ENCODE assay signal across 8 cellular contexts in genomic region chr12:121673013-121673441, GRCh38. TPM values are rescaled to one million over a fixed set of nuclear protein-coding genes. Genes with fewer than 3 reads are reported as not detected.
DNase-seq lines count a peak whose midpoint lies in the region; ATAC-seq, FAIRE-seq and TF ChIP-seq lines count a peak whose summit lies in the region.

No MANE protein-coding gene starts in this region.

- no peak overlapping the region for H4K5ac ChIP-seq in IMR-90 (ENCODE audit: low read depth, low read length)

- no peak overlapping the region for H3K56ac ChIP-seq in IMR-90 (ENCODE audit: extremely low read depth, insufficient read depth, low read length)

- H3K27me3 ChIP-seq in CD4-positive, alpha-beta T cell (ENCODE audit: control insufficient read depth, insufficient read depth, low read length), result no peaks in the 10 kb centered on the region
- no peaks in the 10 kb centered on the region for H3K27me3 ChIP-seq in IMR-90 (ENCODE audit: control insufficient read depth, insufficient read depth, low read length)
- no peaks in the 10 kb centered on the region for H3K27me3 ChIP-seq in GM12878 (replicated peaks in 1 of 2; ENCODE audit: control insufficient read depth in 2 of 2, insufficient read depth in 2 of 2, low read length in 1 of 2)
- no peaks in the 10 kb centered on the region for H3K27me3 ChIP-seq in lower lobe of right lung (ENCODE audit: low read depth)

- dilution Hi-C loops in IMR-90 (cut with HindIII; ENCODE audit: low sequenced_read_pairs, unreplicated experiment), result no loop called here

- BruUV-seq in IMR-90 (replicated peaks; lab: Mats Ljungman, UMichigan), result no TSS peak
- no TSS peak for BruUV-seq in GM12878 (replicated peaks; lab: Mats Ljungman, UMichigan)

- no peak overlapping the region for H2BK20ac ChIP-seq in IMR-90 (ENCODE audit: low read depth, low read length)

- RAD21 ChIA-PET in GM12878 (lab: Charles Lee; ENCODE audit: unreplicated experiment), result interaction anchor here (1.7 to 2.0 kb wide), 2 partner anchors 46 to 120 kb away, joined by 9 to 11 read pairs; partner anchors contain the start of gene ORAI1

- H3K4me1 Mint-ChIP-seq in CD4-positive, alpha-beta T cell (ENCODE audit: low read depth), result peaks cover 36% of the 10 kb centered on the region

- H3K9me3 Mint-ChIP-seq in CD4-positive, alpha-beta T cell, result no peaks in the 10 kb centered on the region

- SMC1A ChIA-PET in GM12878 (lab: Charles Lee; ENCODE audit: uncharacterized antibody, unreplicated experiment), result interaction anchor here (0.9 to 5.5 kb wide), 5 partner anchors 15 to 387 kb away, joined by 3 to 55 read pairs (median 4); no protein-coding TSS in a partner anchor

- H2BK15ac ChIP-seq in IMR-90 (ENCODE audit: low read depth, low read length), result no peak overlapping the region

- H2BK5ac ChIP-seq in IMR-90 (ENCODE audit: low read depth, low read length, poor library complexity, severe bottlenecking), result no peak overlapping the region

- TF ChIP-seq POLR2A in IMR-90 (IDR thresholded peaks at IDR 0.05; ENCODE audit: low read depth, low read length) (no peak), GM12878 (IDR thresholded peaks at IDR 0.05; ENCODE audit: low read depth, low read length) (no peak)

- H3K18ac ChIP-seq in IMR-90 (ENCODE audit: low read depth, low read length), result no peak overlapping the region

- H4K20me1 ChIP-seq in IMR-90 (ENCODE audit: insufficient read depth, low read length), result no peaks in the 10 kb centered on the region
- H4K20me1 ChIP-seq in GM12878 (ENCODE audit: control insufficient read depth, insufficient read depth), result no peaks in the 10 kb centered on the region

- H4K8ac ChIP-seq in IMR-90 (ENCODE audit: low read depth in 2 of 2, low read length in 2 of 2), result peak overlapping the region in 1 of 2 experiments; percentile 56; a peak in 2 of 4 replicates

- H3K27ac ChIP-seq in CD4-positive, alpha-beta T cell (ENCODE audit: low read depth, low read length), result peak overlapping the region; percentile 100
- H3K27ac ChIP-seq in IMR-90 (ENCODE audit: insufficient read depth, low read length), result no peak overlapping the region
- peak overlapping the region; percentile 25; the same call in 1 of the 2 replicates for H3K27ac ChIP-seq in GM12878 (ENCODE audit: control insufficient read depth, insufficient read depth)
- H3K27ac ChIP-seq in lower lobe of right lung, result peak overlapping the region; percentile 60

- peak overlapping the region; percentile 5 for H2AK9ac ChIP-seq in IMR-90 (replicated peaks; ENCODE audit: low read depth, low read length, poor library complexity)

- no peak overlapping the region for H3K14ac ChIP-seq in IMR-90 (replicated peaks; ENCODE audit: low read depth, low read length)

- H3K4ac ChIP-seq in IMR-90 (ENCODE audit: low read depth, low read length), result no peak overlapping the region

- in situ Hi-C loops in IMR-90 (cut with MboI; ENCODE audit: low sequenced_read_pairs) (no loop called here), GM12878 (cut with MboI) (loop anchor here (5.0 kb wide), 2 partner anchors 121 to 181 kb away; no protein-coding TSS in a partner anchor)

- no peaks in the 10 kb centered on the region for H3K36me3 ChIP-seq in IMR-90 (ENCODE audit: control insufficient read depth, insufficient read depth, low read length)
- H3K36me3 ChIP-seq in GM12878 (ENCODE audit: control insufficient read depth in 2 of 2, insufficient read depth in 2 of 2, low read length in 1 of 2), result no peaks in the 10 kb centered on the region
- no peaks in the 10 kb centered on the region for H3K36me3 ChIP-seq in lower lobe of right lung

- H3K4me2 ChIP-seq in IMR-90 (ENCODE audit: low read depth, low read length), result no peak overlapping the region
- peak overlapping the region; percentile 92 for H3K4me2 ChIP-seq in GM12878 (ENCODE audit: control insufficient read depth, insufficient read depth)

- POLR2A ChIA-PET in CD4-positive, alpha-beta T cell (lab: Charles Lee), result interaction anchor here (1.0 to 8.5 kb wide), 18 partner anchors 12 to 272 kb away, joined by 3 to 193 read pairs (median 10); partner anchors contain the start of genes KDM2B, ORAI1 and PSMD9
- POLR2A ChIA-PET in IMR-90 (lab: Charles Lee; ENCODE audit: unreplicated experiment), result no interaction called here
- POLR2A ChIA-PET in GM12878 (lab: Charles Lee), result interaction anchor here (1.2 to 2.4 kb wide), 4 partner anchors 44 to 142 kb away, joined by 3 to 13 read pairs (median 4); no protein-coding TSS in a partner anchor

- no peak overlapping the region for H3K9ac ChIP-seq in IMR-90 (ENCODE audit: low read depth, low read length)
- H3K9ac ChIP-seq in GM12878 (ENCODE audit: control insufficient read depth, insufficient read depth, low read length), result peak overlapping the region; percentile 48

- H2AFZ ChIP-seq in IMR-90 (replicated peaks; ENCODE audit: low read length, poor library complexity), result peak overlapping the region; percentile 91
- peak overlapping the region; percentile 55 for H2AFZ ChIP-seq in GM12878 (ENCODE audit: control insufficient read depth, low read depth, low read length)

- CTCF ChIA-PET in CD4-positive, alpha-beta T cell (lab: Charles Lee), result interaction anchor here (1.1 to 4.9 kb wide), 8 partner anchors 9 to 178 kb away, joined by 3 to 76 read pairs (median 12); partner anchors contain the start of genes ORAI1 and RHOF
- CTCF ChIA-PET in IMR-90 (lab: Yijun Ruan, JAX), result no interaction called here
- CTCF ChIA-PET in GM12878 (lab: Yijun Ruan, JAX), result interaction anchor here (1.1 to 1.8 kb wide), 3 partner anchors 12 to 174 kb away, joined by 3 to 8 read pairs (median 4); partner anchors contain the start of gene ORAI1

- H3K9me3 ChIP-seq in CD4-positive, alpha-beta T cell (ENCODE audit: control insufficient read depth, low read length), result no peaks in the 10 kb centered on the region
- H3K9me3 ChIP-seq in IMR-90 (ENCODE audit: control insufficient read depth, insufficient read depth, low read length), result no peaks in the 10 kb centered on the region
- H3K9me3 ChIP-seq in GM12878 (replicated peaks; ENCODE audit: control insufficient read depth, insufficient read depth, low read length), result no peaks in the 10 kb centered on the region
- no peaks in the 10 kb centered on the region for H3K9me3 ChIP-seq in lower lobe of right lung

- 0 out of 2 replicates have a peak, but pooled peaks cover 4% of the 10 kb centered on the region for H3K9me1 ChIP-seq in IMR-90 (ENCODE audit: insufficient read depth, low read length)

- peaks cover 9% of the 10 kb centered on the region for H3K36me3 Mint-ChIP-seq in CD4-positive, alpha-beta T cell (ENCODE audit: low read depth)

- peaks cover 3% of the 10 kb centered on the region for H3K4me1 ChIP-seq in IMR-90 (ENCODE audit: control insufficient read depth, insufficient read depth, low read length)
- H3K4me1 ChIP-seq in GM12878 (ENCODE audit: control insufficient read depth, insufficient read depth, low read length), result peaks cover 9% of the 10 kb centered on the region
- peaks cover 9% of the 10 kb centered on the region for H3K4me1 ChIP-seq in lower lobe of right lung

- no peak for TF ChIP-seq EP300 in GM12878 (IDR thresholded peaks at IDR 0.05; ENCODE audit: borderline replicate concordance in 1 of 2, control insufficient read depth in 1 of 2, low read depth in 2 of 2, low read length in 2 of 2)

- H2BK120ac ChIP-seq in IMR-90 (ENCODE audit: low read depth, low read length), result no peak overlapping the region

- H3K23ac ChIP-seq in IMR-90 (ENCODE audit: low read depth, low read length), result no peak overlapping the region

- intact Hi-C loops in CD4-positive, alpha-beta T cell (cut with DNase I, micrococcal nuclease), result loop anchor here in 1 of 2 experiments (2.0 to 5.0 kb wide), 2 partner anchors 14 to 91 kb away; partner anchors contain the start of gene KDM2B
- intact Hi-C loops in IMR-90 (cut with micrococcal nuclease) (loop anchor here (5.0 kb wide), 1 partner anchor 46 kb away; the partner anchor contains the start of gene ORAI1), GM12878 (cut with micrococcal nuclease; ENCODE audit: unreplicated experiment) (no loop called here), lower lobe of right lung (cut with DNase I) (loop anchor here (10.0 kb wide), 1 partner anchor 178 kb away; no protein-coding TSS in a partner anchor)

- no peak for TF ChIP-seq CTCF in CD4-positive, alpha-beta T cell (IDR thresholded peaks at IDR 0.05)
- no peak for TF ChIP-seq CTCF in IMR-90 (conservative IDR thresholded peaks at IDR 0.05; ENCODE audit: low read depth, low read length)
- no peak for TF ChIP-seq CTCF in GM12878 (IDR thresholded peaks at IDR 0.05 in 2 of 3, conservative IDR thresholded peaks at IDR 0.05 in 1 of 3; ENCODE audit: control insufficient read depth in 2 of 3, extremely low read depth in 1 of 3, insufficient read depth in 1 of 3, low read depth in 3 of 3, low read length in 3 of 3)
- no peak for TF ChIP-seq CTCF in lower lobe of right lung (IDR thresholded peaks at IDR 0.05)

- FAIRE-seq in GM12878 (lab: Jason Lieb, UNC), result no peak

- WGBS in IMR-90 (ENCODE audit: extremely low coverage in 2 of 2, insufficient read length in 1 of 2), 2 experiments, result 55% methylated on average over 6 of the region's 12 CpGs; no CpG with 5 or more reads in 1 of the 2 experiments
- WGBS in GM12878 (ENCODE audit: insufficient coverage, insufficient replicate concordance, low lambda C conversion rate, missing lambda C conversion rate), result 51% methylated on average over 12 of the region's 12 CpGs

- no peak overlapping the region for H4K91ac ChIP-seq in IMR-90 (ENCODE audit: insufficient read depth, low read depth, low read length)

- no peak for TF ChIP-seq RAD21 in IMR-90 (IDR thresholded peaks at IDR 0.05; ENCODE audit: low read length)
- no peak for TF ChIP-seq RAD21 in GM12878 (IDR thresholded peaks at IDR 0.05; ENCODE audit: insufficient read depth, low read depth, low read length)

- H3K27ac Mint-ChIP-seq in CD4-positive, alpha-beta T cell, result peak overlapping the region; percentile 100

- peak overlapping the region; percentile 99 for H3K4me3 Mint-ChIP-seq in CD4-positive, alpha-beta T cell

- H3K4me3 ChIP-seq in IMR-90 (ENCODE audit: insufficient read depth, low read depth, low read length) (no peak overlapping the region), GM12878 (peak overlapping the region; percentile 60), lower lobe of right lung (peak overlapping the region; percentile 57)

- no peaks in the 10 kb centered on the region for H3K79me2 ChIP-seq in GM12878 (ENCODE audit: control insufficient read depth, insufficient read depth, low read length)

- H2AK5ac ChIP-seq in IMR-90 (ENCODE audit: low read depth, low read length), result no peak overlapping the region

- DNase-seq in CD4-positive, alpha-beta T cell, result peak in 1 of 10 experiments; percentile 16
- DNase-seq in IMR-90 (no peak), GM12878 (ENCODE audit: low read depth, low spot score) (no peak), lower lobe of right lung (no peak), occipital lobe (lab: John Stamatoyannopoulos, UW) (no peak), NCI-H187 (lab: John Stamatoyannopoulos, UW) (no peak), germinal center (ENCODE audit: low spot score) (no peak)
- DNase-seq in activated effector memory CD4-positive, alpha-beta T cell treated with Interleukin-2 at 50 U/mL for 16 hours, result no peak

- no peaks in the 10 kb centered on the region for H3K79me1 ChIP-seq in IMR-90 (ENCODE audit: low read depth in 1 of 2, low read length in 2 of 2)

- H3K27me3 Mint-ChIP-seq in CD4-positive, alpha-beta T cell, result no peaks in the 10 kb centered on the region

- no peak for ATAC-seq in CD4-positive, alpha-beta T cell (ENCODE audit: poor library complexity)
- no peak for ATAC-seq in IMR-90 (ENCODE audit: low read depth)
- peak; percentile 11 for ATAC-seq in GM12878
- ATAC-seq in lower lobe of right lung, result peak; percentile 30 to 47

RNA-seq across cellular contexts. Expression of gene MORN3, which starts 3.6 kb away (rescaled TPM):
- total RNA-seq in CD4-positive, alpha-beta T cell, result 10 to 100 TPM in 1 of 2 experiments, 1 to 10 TPM in 1; 9.8 to 11.9 TPM
- total RNA-seq in IMR-90 (2012; rRNA removed) (0.18 and 0.28 TPM in 2 replicates), GM12878 (2014; rRNA removed) (0.11 and 0.17 TPM in 2 replicates), GM12878 (2014; rRNA removed; fragmentation: Illumina TruSeq; extraction: Trizol) (0.13 and 0.28 TPM in 2 replicates), GM12878 (2021) (0.15 and 0.19 TPM in 2 replicates), lower lobe of right lung (2.1 TPM), occipital lobe (2.8 TPM)
- polyA plus RNA-seq in IMR-90 (2012; rRNA removed) (0.22 and 0.37 TPM in 2 replicates), GM12878 (2011; rRNA removed) (0.34 and 0.37 TPM in 2 replicates), GM12878 (2014; fragmentation: Illumina TruSeq; extraction: Trizol) (0.11 and 0.18 TPM in 2 replicates), GM12878 (2014; fragmentation: Nextera tagmentation; extraction: Ambion mirVana) (under 1 TPM; 0.24 to 0.31 TPM), GM12878 (2014; rRNA removed) (0.08 and 0.11 TPM in 2 replicates), GM12878 (2016; fragmentation: Nextera tagmentation; extraction: Ambion mirVana) (under 1 TPM; 0.14 to 0.16 TPM)
- polyA plus RNA-seq in IMR-90 (2012; cell fraction: cytosol; rRNA removed), result 0.23 and 0.25 TPM in 2 replicates
- polyA plus RNA-seq in IMR-90 (2012; cell fraction: nucleus; rRNA removed; ENCODE audit: low replicate concordance), result 0.25 and 0.41 TPM in 2 replicates
- not detected in 2 replicates for total RNA-seq in GM12878 (2013; cell fraction: nucleolus; rRNA removed)
- 0.21 TPM for polyA plus RNA-seq in GM12878 (2011; ENCODE audit: low read depth)
- 0.16 and 0.18 TPM in 2 replicates for polyA plus RNA-seq in GM12878 (2011; cell fraction: cytosol; rRNA removed)
- 0.07 and 0.10 TPM in 2 replicates for polyA plus RNA-seq in GM12878 (2011; cell fraction: nucleus; rRNA removed)
- 0.27 and 0.34 TPM in 2 replicates for polyA plus RNA-seq in GM12878 (2012)
- not detected in 2 replicates for polyA minus RNA-seq in GM12878 (2011; rRNA and poly(A)+ RNA removed)
- polyA minus RNA-seq in GM12878 (2011; cell fraction: cytosol; rRNA and poly(A)+ RNA removed), result not detected in 2 replicates
- polyA minus RNA-seq in GM12878 (2011; cell fraction: nucleus; rRNA and poly(A)+ RNA removed), result not detected in 2 replicates

RNA-seq across cellular contexts. Expression of gene TMEM120B, which starts 39.5 kb away (rescaled TPM):
- total RNA-seq in CD4-positive, alpha-beta T cell, result 1 to 10 TPM; 7.3 to 7.7 TPM
- 9.2 and 10.6 TPM in 2 replicates for total RNA-seq in IMR-90 (2012; rRNA removed)
- 18.3 and 18.4 TPM in 2 replicates for polyA plus RNA-seq in IMR-90 (2012; rRNA removed)
- 7.7 and 14.0 TPM in 2 replicates for polyA plus RNA-seq in IMR-90 (2012; cell fraction: cytosol; rRNA removed)
- 83.2 and 114 TPM in 2 replicates for polyA plus RNA-seq in IMR-90 (2012; cell fraction: nucleus; rRNA removed; ENCODE audit: low replicate concordance)
- total RNA-seq in GM12878 (2013; cell fraction: nucleolus; rRNA removed), result 27.9 and 29.7 TPM in 2 replicates
- 5.8 and 6.1 TPM in 2 replicates for total RNA-seq in GM12878 (2014; rRNA removed)
- 3.8 and 4.0 TPM in 2 replicates for total RNA-seq in GM12878 (2014; rRNA removed; fragmentation: Illumina TruSeq; extraction: Trizol)
- 9.3 and 10.4 TPM in 2 replicates for total RNA-seq in GM12878 (2021)
- polyA plus RNA-seq in GM12878 (2011; ENCODE audit: low read depth), result 3.4 TPM
- 4.1 and 6.6 TPM in 2 replicates for polyA plus RNA-seq in GM12878 (2011; rRNA removed)
- polyA plus RNA-seq in GM12878 (2011; cell fraction: cytosol; rRNA removed), result 4.9 and 9.7 TPM in 2 replicates
- polyA plus RNA-seq in GM12878 (2011; cell fraction: nucleus; rRNA removed), result 38.4 and 42.1 TPM in 2 replicates
- 6.3 and 6.8 TPM in 2 replicates for polyA plus RNA-seq in GM12878 (2012)
- polyA plus RNA-seq in GM12878 (2014; fragmentation: Illumina TruSeq; extraction: Trizol), result 3.8 and 4.2 TPM in 2 replicates
- 10 to 100 TPM; 11.3 to 26.2 TPM for polyA plus RNA-seq in GM12878 (2014; fragmentation: Nextera tagmentation; extraction: Ambion mirVana)
- 11.4 and 13.7 TPM in 2 replicates for polyA plus RNA-seq in GM12878 (2014; rRNA removed)
- 10 to 100 TPM in 1 of 2 experiments, 1 to 10 TPM in 1; 8.3 to 10.1 TPM for polyA plus RNA-seq in GM12878 (2016; fragmentation: Nextera tagmentation; extraction: Ambion mirVana)
- polyA minus RNA-seq in GM12878 (2011; rRNA and poly(A)+ RNA removed), result 9.6 and 10.8 TPM in 2 replicates
- polyA minus RNA-seq in GM12878 (2011; cell fraction: cytosol; rRNA and poly(A)+ RNA removed), result 3.2 and 4.3 TPM in 2 replicates
- 5.4 and 9.6 TPM in 2 replicates for polyA minus RNA-seq in GM12878 (2011; cell fraction: nucleus; rRNA and poly(A)+ RNA removed)
- total RNA-seq in lower lobe of right lung, result 13.4 TPM
- total RNA-seq in occipital lobe, result 13.7 TPM

RNA-seq across cellular contexts. Expression of gene ORAI1, which starts 46.7 kb away (rescaled TPM):
- total RNA-seq in CD4-positive, alpha-beta T cell, result 10 to 100 TPM; 39.7 to 42.3 TPM
- total RNA-seq in IMR-90 (2012; rRNA removed), result 3.9 and 4.4 TPM in 2 replicates
- 22.7 and 31.1 TPM in 2 replicates for polyA plus RNA-seq in IMR-90 (2012; rRNA removed)
- 15.1 and 44.2 TPM in 2 replicates for polyA plus RNA-seq in IMR-90 (2012; cell fraction: cytosol; rRNA removed)
- 5.3 and 12.5 TPM in 2 replicates for polyA plus RNA-seq in IMR-90 (2012; cell fraction: nucleus; rRNA removed; ENCODE audit: low replicate concordance)
- total RNA-seq in GM12878 (2013; cell fraction: nucleolus; rRNA removed), result 13.1 and 15.8 TPM in 2 replicates
- 9.7 and 16.4 TPM in 2 replicates for total RNA-seq in GM12878 (2014; rRNA removed)
- total RNA-seq in GM12878 (2014; rRNA removed; fragmentation: Illumina TruSeq; extraction: Trizol), result 7.1 and 8.2 TPM in 2 replicates
- 31.0 and 32.2 TPM in 2 replicates for total RNA-seq in GM12878 (2021)
- polyA plus RNA-seq in GM12878 (2011; ENCODE audit: low read depth), result 6.5 TPM
- 4.8 and 15.3 TPM in 2 replicates for polyA plus RNA-seq in GM12878 (2011; rRNA removed)
- polyA plus RNA-seq in GM12878 (2011; cell fraction: cytosol; rRNA removed), result 28.4 and 36.0 TPM in 2 replicates
- 20.8 and 24.1 TPM in 2 replicates for polyA plus RNA-seq in GM12878 (2011; cell fraction: nucleus; rRNA removed)
- 21.7 and 23.1 TPM in 2 replicates for polyA plus RNA-seq in GM12878 (2012)
- polyA plus RNA-seq in GM12878 (2014; fragmentation: Illumina TruSeq; extraction: Trizol), result 2.6 and 6.5 TPM in 2 replicates
- 1 to 10 TPM; 5.5 to 6.1 TPM for polyA plus RNA-seq in GM12878 (2014; fragmentation: Nextera tagmentation; extraction: Ambion mirVana)
- polyA plus RNA-seq in GM12878 (2014; rRNA removed), result 33.1 and 39.2 TPM in 2 replicates
- polyA plus RNA-seq in GM12878 (2016; fragmentation: Nextera tagmentation; extraction: Ambion mirVana), result 10 to 100 TPM in 1 of 2 experiments, 1 to 10 TPM in 1; 7.7 to 25.1 TPM
- 21.7 and 34.6 TPM in 2 replicates for polyA minus RNA-seq in GM12878 (2011; rRNA and poly(A)+ RNA removed)
- polyA minus RNA-seq in GM12878 (2011; cell fraction: cytosol; rRNA and poly(A)+ RNA removed), result 25.1 and 28.5 TPM in 2 replicates
- 7.7 and 21.1 TPM in 2 replicates for polyA minus RNA-seq in GM12878 (2011; cell fraction: nucleus; rRNA and poly(A)+ RNA removed)
- 39.0 TPM for total RNA-seq in lower lobe of right lung
- total RNA-seq in occipital lobe, result 1.9 TPM

Comparison
In these comparisons a context has a peak if more than half of its experiments do, and no peak if none do; other contexts are left out.
1. ATAC-seq: peak in GM12878 (single experiment) and lower lobe of right lung (2 of 2); none in CD4-positive, alpha-beta T cell (single experiment) and IMR-90 (single experiment).